12 cellular contexts compared by ENCODE assay signal in genomic region chr5:31771045-31771444, GRCh38.
DNase-seq lines count a peak whose midpoint lies in the region; ATAC-seq and TF ChIP-seq lines count a peak whose summit lies in the region.
"Had no signal": no experiment of that assay in that cellular context is flagged by ENCODE, and none has a peak within 500 bp of the region (broad histone marks: within the 10 kb centered on the region; RNA-seq: fewer than 3 reads in every experiment).

No MANE protein-coding gene starts in this region.

- H3K36me3 ChIP-seq in OCI-LY7 (ENCODE audit: insufficient read depth, low read length): no peaks in the 10 kb centered on the region
- H3K36me3 ChIP-seq in smooth muscle cell (ENCODE audit: low read depth): no peaks in the 10 kb centered on the region
- H3K36me3 ChIP-seq in hepatocyte (replicated peaks; ENCODE audit: insufficient read depth, low read depth): no peaks in the 10 kb centered on the region
- H3K36me3 ChIP-seq in Karpas-422 (ENCODE audit: insufficient read depth, low read length): no peaks in the 10 kb centered on the region
- H3K36me3 ChIP-seq: spleen had no signal

- H3K4me3 ChIP-seq in OCI-LY7 (ENCODE audit: low read depth, low read length, poor library complexity, severe bottlenecking): no peak overlapping the region
- no peak overlapping the region for H3K4me3 ChIP-seq in smooth muscle cell
- no peak overlapping the region for H3K4me3 ChIP-seq in hepatocyte
- H3K4me3 ChIP-seq in Karpas-422 (ENCODE audit: low read length): no peak overlapping the region
- H3K4me3 ChIP-seq: GM23248, spleen had no signal

- H2AFZ ChIP-seq in OCI-LY7 (ENCODE audit: low read length): peak overlapping the region; percentile 20; the same call in 1 of the 2 replicates
- H2AFZ ChIP-seq in smooth muscle cell (ENCODE audit: low read depth): no peak overlapping the region
- no peak overlapping the region for H2AFZ ChIP-seq in hepatocyte
- no peak overlapping the region for H2AFZ ChIP-seq in Karpas-422 (ENCODE audit: low read length)
- H2AFZ ChIP-seq: GM23248 had no signal

- H3K27ac ChIP-seq in OCI-LY7 (ENCODE audit: low read depth, low read length, poor library complexity, severe bottlenecking) (no peak overlapping the region), smooth muscle cell (ENCODE audit: low read depth) (no peak overlapping the region), hepatocyte (no peak overlapping the region), Karpas-422 (ENCODE audit: low read length) (no peak overlapping the region)
- H3K27ac ChIP-seq: GM23248, spleen had no signal

- POLR2A ChIA-PET in OCI-LY7 (lab: Charles Lee): interaction anchor here (0.6 to 1.1 kb wide), 3 partner anchors 13 to 501 kb away, joined by 3 to 5 read pairs (median 3); no protein-coding TSS in a partner anchor

- CTCF ChIA-PET in OCI-LY7 (lab: Charles Lee; ENCODE audit: unreplicated experiment): no interaction called here

- H3K79me2 ChIP-seq in OCI-LY7 (ENCODE audit: insufficient read depth, low read depth, low read length) (no peaks in the 10 kb centered on the region), smooth muscle cell (ENCODE audit: low read depth) (no peaks in the 10 kb centered on the region), hepatocyte (no peaks in the 10 kb centered on the region), Karpas-422 (ENCODE audit: low read length) (no peaks in the 10 kb centered on the region)

- intact Hi-C loops in OCI-LY7 (cut with micrococcal nuclease; ENCODE audit: unreplicated experiment): no loop called here

- WGBS in smooth muscle cell (ENCODE audit: low lambda C conversion rate): 100% methylated on average over 1 of the region's 1 CpG
- 91% methylated on average over 1 of the region's 1 CpG for WGBS in hepatocyte (ENCODE audit: low lambda C conversion rate, missing lambda C conversion rate)

- H3K9me2 ChIP-seq in OCI-LY7 (ENCODE audit: insufficient read depth, low read length): no peaks in the 10 kb centered on the region
- H3K9me2 ChIP-seq in hepatocyte (replicated peaks; ENCODE audit: insufficient read depth): no peaks in the 10 kb centered on the region
- H3K9me2 ChIP-seq in Karpas-422 (replicated peaks; ENCODE audit: insufficient read depth, low read length): no peaks in the 10 kb centered on the region

- TF ChIP-seq CTCF in OCI-LY7 (conservative IDR thresholded peaks at IDR 0.05; ENCODE audit: low read length): no peak
- TF ChIP-seq CTCF in smooth muscle cell (IDR thresholded peaks at IDR 0.05; ENCODE audit: borderline replicate concordance, insufficient read depth, poor library complexity, severe bottlenecking): no peak
- TF ChIP-seq CTCF in hepatocyte (IDR thresholded peaks at IDR 0.05; ENCODE audit: poor library complexity): no peak

- H3K4me2 ChIP-seq in OCI-LY7 (ENCODE audit: low read length): peak overlapping the region; percentile 7; the same call in 1 of the 2 replicates
- no peak overlapping the region for H3K4me2 ChIP-seq in smooth muscle cell
- no peak overlapping the region for H3K4me2 ChIP-seq in hepatocyte
- H3K4me2 ChIP-seq in Karpas-422 (ENCODE audit: low read depth, low read length, poor library complexity, severe bottlenecking): no peak overlapping the region

- H3F3A ChIP-seq in smooth muscle cell (ENCODE audit: low read depth): no peaks in the 10 kb centered on the region

- H3K27me3 ChIP-seq in smooth muscle cell (ENCODE audit: low read depth): no peaks in the 10 kb centered on the region
- H3K27me3 ChIP-seq in hepatocyte: peaks cover 5% of the 10 kb centered on the region
- no peaks in the 10 kb centered on the region for H3K27me3 ChIP-seq in Karpas-422 (ENCODE audit: low read length)
- H3K27me3 ChIP-seq: spleen had no signal

- H3K9ac ChIP-seq in smooth muscle cell (ENCODE audit: low read depth) (no peak overlapping the region), Karpas-422 (ENCODE audit: low read length) (no peak overlapping the region)
- H3K9ac ChIP-seq: GM23248 had no signal

- no peaks in the 10 kb centered on the region for H3K9me3 ChIP-seq in OCI-LY7 (ENCODE audit: low read length)
- no peaks in the 10 kb centered on the region for H3K9me3 ChIP-seq in smooth muscle cell (replicated peaks; ENCODE audit: low read depth)
- H3K9me3 ChIP-seq in hepatocyte (ENCODE audit: low read depth): no peaks in the 10 kb centered on the region
- no peaks in the 10 kb centered on the region for H3K9me3 ChIP-seq in Karpas-422 (ENCODE audit: low read length)
- H3K9me3 ChIP-seq: spleen had no signal

- no TSS peak for BruUV-seq in OCI-LY7 (replicated peaks; lab: Mats Ljungman, UMichigan)

- DNase-seq in OCI-LY7 (ENCODE audit: low spot score) (no peak), smooth muscle cell (lab: John Stamatoyannopoulos, UW; ENCODE audit: unreplicated experiment) (no peak), hepatocyte (ENCODE audit: low spot score) (no peak), Karpas-422 (no peak)
- no peak for DNase-seq in activated CD8-positive, alpha-beta memory T cell treated with anti-CD3 and anti-CD28 coated beads, Interleukin-2, amount 50 U/mL, for 4 hours
- DNase-seq: COR-L47, GM23248, NCI-H446, spleen had no signal

- ATAC-seq in GM18520 (IDR thresholded peaks at IDR 0.05; ENCODE audit: unreplicated experiment) (peak; percentile 93), GM21381 (IDR thresholded peaks at IDR 0.05; ENCODE audit: unreplicated experiment) (peak; percentile 81), HG03039 (IDR thresholded peaks at IDR 0.05; ENCODE audit: unreplicated experiment) (peak; percentile 92)

- no peaks in the 10 kb centered on the region for H4K20me1 ChIP-seq in OCI-LY7 (ENCODE audit: insufficient read depth, low read length)
- H4K20me1 ChIP-seq in smooth muscle cell (ENCODE audit: low read depth): no peaks in the 10 kb centered on the region
- H4K20me1 ChIP-seq in hepatocyte (ENCODE audit: insufficient read depth, poor library complexity, severe bottlenecking): no peaks in the 10 kb centered on the region
- H4K20me1 ChIP-seq in Karpas-422 (ENCODE audit: insufficient read depth, low read depth, low read length): no peaks in the 10 kb centered on the region

- peaks cover 8% of the 10 kb centered on the region for H3K4me1 ChIP-seq in OCI-LY7 (ENCODE audit: insufficient read depth, low read length, poor library complexity, severe bottlenecking)
- peaks cover 3% of the 10 kb centered on the region for H3K4me1 ChIP-seq in smooth muscle cell (ENCODE audit: low read depth)
- H3K4me1 ChIP-seq in hepatocyte (ENCODE audit: insufficient read depth): no peaks in the 10 kb centered on the region
- no peaks in the 10 kb centered on the region for H3K4me1 ChIP-seq in Karpas-422 (ENCODE audit: low read length)
